ENCODE assay signal across 8 cellular contexts in the genomic region with DNA sequence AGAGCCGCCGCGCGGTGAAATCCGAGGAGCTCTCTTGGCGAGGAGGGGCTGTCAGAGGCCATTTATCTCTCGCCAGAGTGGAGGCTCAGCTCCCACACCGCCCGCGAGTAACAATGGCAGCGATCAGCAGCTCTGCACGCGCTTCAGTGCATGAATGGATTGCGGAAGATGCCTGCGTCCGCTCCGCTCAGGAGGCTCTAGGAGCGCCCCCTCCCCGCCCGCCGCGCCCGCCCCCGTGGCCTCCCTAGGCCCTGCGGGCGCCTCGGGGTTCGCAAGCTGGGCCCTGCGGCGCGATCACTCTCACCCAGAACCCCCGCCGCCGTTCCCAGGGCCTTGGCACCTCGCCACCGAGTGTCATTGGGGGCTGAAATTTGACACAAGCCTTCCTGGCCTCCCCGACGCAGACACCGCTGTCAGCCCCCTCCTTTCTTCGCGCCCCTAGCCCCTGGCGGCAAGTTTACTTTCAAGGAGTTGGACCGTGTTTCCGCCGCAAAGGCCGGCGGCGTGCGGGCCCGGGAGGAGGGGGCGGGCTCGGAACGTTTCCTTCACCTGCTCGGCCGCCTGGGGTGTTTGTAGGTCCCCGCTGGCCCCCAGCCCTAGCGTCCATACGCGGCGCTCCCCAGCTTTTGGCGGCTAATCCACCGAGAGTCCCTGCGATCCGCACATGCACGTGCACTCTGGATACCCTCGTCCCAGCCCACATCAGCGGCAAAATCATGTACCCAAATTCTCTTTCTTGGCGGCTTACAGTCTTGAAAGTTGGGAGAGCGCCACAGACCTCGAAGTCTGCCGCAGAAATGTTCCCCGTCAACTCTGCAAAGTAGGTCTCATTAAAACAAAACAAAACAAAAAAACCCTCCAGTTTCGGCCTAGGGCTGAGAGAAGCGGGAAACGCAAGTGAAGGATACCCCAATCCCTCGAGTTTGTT. TPM values are rescaled to one million over a fixed set of nuclear protein-coding genes. Genes with fewer than 3 reads are reported as not detected.
DNase-seq lines count a peak whose midpoint lies in the region; ATAC-seq and TF ChIP-seq lines count a peak whose summit lies in the region.

No MANE protein-coding gene starts in this region.

- H3K4me2 ChIP-seq in HCT116 (ENCODE audit: low read length) (peak overlapping the region; percentile 89), trophoblast cell (ENCODE audit: low read length) (peak overlapping the region; percentile 63)

- peaks cover 52% of the 10 kb centered on the region for H3K27me3 Mint-ChIP-seq in activated T-cell treated with anti-CD3 and anti-CD28 coated beads, Interleukin-2, amount 50 U/mL, for 72 hours (ENCODE audit: low read depth)

- H3K4me1 Mint-ChIP-seq in activated T-cell treated with anti-CD3 and anti-CD28 coated beads, Interleukin-2, amount 50 U/mL, for 72 hours (ENCODE audit: low read depth), result peaks cover 25% of the 10 kb centered on the region

- H3K14ac ChIP-seq in trophoblast cell (ENCODE audit: low read length), result no peak overlapping the region

- no peak overlapping the region for H4K12ac ChIP-seq in trophoblast cell (ENCODE audit: low read depth, low read length)

- no peak overlapping the region for H2BK5ac ChIP-seq in trophoblast cell (ENCODE audit: low read depth, low read length, poor library complexity)

- no peak overlapping the region for H2AK5ac ChIP-seq in trophoblast cell (ENCODE audit: low read length)

- H3K36me3 Mint-ChIP-seq in activated T-cell treated with anti-CD3 and anti-CD28 coated beads, Interleukin-2, amount 50 U/mL, for 72 hours (ENCODE audit: insufficient read depth in 2 of 2), result no peaks in the 10 kb centered on the region

- H3K36me3 ChIP-seq in HCT116 (ENCODE audit: control insufficient read depth in 1 of 2, insufficient read depth in 2 of 2, low read length in 2 of 2), result no peaks in the 10 kb centered on the region
- no peaks in the 10 kb centered on the region for H3K36me3 ChIP-seq in trophoblast cell (ENCODE audit: control insufficient read depth in 1 of 2, insufficient read depth in 2 of 2, low read length in 2 of 2)

- TF ChIP-seq POLR2A in HCT116 (IDR thresholded peaks at IDR 0.05; ENCODE audit: borderline replicate concordance, extremely low read depth, insufficient read depth, insufficient read length), result no peak

- DNase-seq in AG20443 (ENCODE audit: low spot score) (peak; percentile 48), HCT116 (ENCODE audit: low read depth, low spot score) (no peak), Right ventricle myocardium superior (peak; percentile 65), trophoblast cell (peak; percentile 44 to 66)
- DNase-seq in activated T-cell treated with anti-CD3 and anti-CD28 coated beads, Interleukin-2, amount 50 U/mL, for 72 hours, result no peak
- DNase-seq in stimulated activated CD4-positive, alpha-beta T cell treated with anti-CD3 and anti-CD28 coated beads, Interleukin-4, amount 100 ng/mL, for 24 hours, result no peak

- peak overlapping the region; percentile 84 for H3K27ac ChIP-seq in HCT116 (ENCODE audit: low read depth, low read length)
- H3K27ac ChIP-seq in trophoblast cell (ENCODE audit: low read depth, low read length), result no peak overlapping the region

- RAD21 ChIA-PET in HCT116 (lab: Charles Lee; ENCODE audit: low non-redundant PET in 1 of 2, low total read pairs in 2 of 2, uncharacterized antibody in 2 of 2, unreplicated experiment in 2 of 2), result interaction anchor here in 1 of 2 experiments (0.6 kb wide), 1 partner anchor 51 kb away, joined by 6 read pairs; no protein-coding TSS in a partner anchor

- H3K4me3 ChIP-seq in HCT116 (replicated peaks in 1 of 2; ENCODE audit: low read depth in 1 of 2, low read length in 2 of 2) (peak overlapping the region; percentile 43 to 62), trophoblast cell (ENCODE audit: low read depth, low read length) (peak overlapping the region; percentile 40)

- H3K9me2 ChIP-seq in HCT116 (ENCODE audit: insufficient read depth), result no peaks in the 10 kb centered on the region

- no CpG with 5 or more reads among the region's 76 CpGs for WGBS in trophoblast cell (ENCODE audit: extremely low coverage, insufficient coverage, insufficient read length)

- H2AFZ ChIP-seq in HCT116 (ENCODE audit: low read depth, low read length, poor library complexity, severe bottlenecking) (no peak overlapping the region), trophoblast cell (ENCODE audit: insufficient read depth, low read length, poor library complexity) (no peak overlapping the region)

- H3K9me3 ChIP-seq in HCT116 (ENCODE audit: control insufficient read depth in 1 of 2, insufficient read depth in 1 of 2, low read depth in 1 of 2, low read length in 2 of 2), result no peaks in the 10 kb centered on the region
- H3K9me3 ChIP-seq in trophoblast cell (ENCODE audit: insufficient read depth, low read depth, low read length), result no peaks in the 10 kb centered on the region

- no peaks in the 10 kb centered on the region for H3K9me3 Mint-ChIP-seq in activated T-cell treated with anti-CD3 and anti-CD28 coated beads, Interleukin-2, amount 50 U/mL, for 72 hours

- H2BK12ac ChIP-seq in trophoblast cell (ENCODE audit: low read length), result no peak overlapping the region

- TF ChIP-seq RAD21 in HCT116 (IDR thresholded peaks at IDR 0.05; ENCODE audit: low read depth), result no peak

- intact Hi-C loops in HCT116 (cut with micrococcal nuclease) (no loop called here), Right ventricle myocardium superior (cut with DNase I) (no loop called here)

- no peak overlapping the region for H4K8ac ChIP-seq in trophoblast cell (ENCODE audit: low read depth, low read length)

- no peak overlapping the region for H3K27ac Mint-ChIP-seq in activated T-cell treated with anti-CD3 and anti-CD28 coated beads, Interleukin-2, amount 50 U/mL, for 72 hours

- no peak overlapping the region for H3K4ac ChIP-seq in trophoblast cell (ENCODE audit: low read depth, low read length)

- H3K9ac ChIP-seq in HCT116 (ENCODE audit: low read length), result peak overlapping the region; percentile 83
- H3K9ac ChIP-seq in trophoblast cell (ENCODE audit: low read length), result no peak overlapping the region

- peak overlapping the region; percentile 62 to 67 for H3K4me3 Mint-ChIP-seq in activated T-cell treated with anti-CD3 and anti-CD28 coated beads, Interleukin-2, amount 50 U/mL, for 72 hours

- H4K20me1 ChIP-seq in HCT116 (ENCODE audit: insufficient read depth), result no peaks in the 10 kb centered on the region

- no peaks in the 10 kb centered on the region for H3K79me1 ChIP-seq in trophoblast cell (ENCODE audit: low read length)

- TF ChIP-seq CTCF in HCT116 (IDR thresholded peaks at IDR 0.05 in 2 of 3, conservative IDR thresholded peaks at IDR 0.05 in 1 of 3; ENCODE audit: borderline replicate concordance in 1 of 3, insufficient read depth in 1 of 3, low read depth in 2 of 3, low read length in 2 of 3), result no peak

- POLR2A ChIA-PET in HCT116 (lab: Charles Lee), result interaction anchor here (0.6 to 1.8 kb wide), 2 partner anchors 8 to 49 kb away, joined by 4 to 5 read pairs; a partner anchor contains a TSS

- H3K27me3 ChIP-seq in HCT116 (ENCODE audit: insufficient read depth, low read length) (no peaks in the 10 kb centered on the region), trophoblast cell (ENCODE audit: insufficient read depth, low read length) (peaks cover 36% of the 10 kb centered on the region)

- peak; percentile 21 for ATAC-seq in HCT116
- peak; percentile 74 to 85 for ATAC-seq in activated T-cell treated with anti-CD3 and anti-CD28 coated beads, Interleukin-2, amount 50 U/mL, for 72 hours (replicated peaks in 1 of 2)
- peak; percentile 61 for ATAC-seq in Right ventricle myocardium superior (ENCODE audit: poor library complexity)
- ATAC-seq in HG03571 (IDR thresholded peaks at IDR 0.05; ENCODE audit: unreplicated experiment), result no peak
- ATAC-seq in HG03521 (IDR thresholded peaks at IDR 0.05; ENCODE audit: unreplicated experiment), result no peak

- no peak overlapping the region for H3K18ac ChIP-seq in trophoblast cell (ENCODE audit: low read length)

- H4K91ac ChIP-seq in trophoblast cell (ENCODE audit: low read depth, low read length), result no peak overlapping the region

- peaks cover 34% of the 10 kb centered on the region for H3K79me2 ChIP-seq in HCT116 (ENCODE audit: insufficient read depth, low read length)
- H3K79me2 ChIP-seq in trophoblast cell (ENCODE audit: control insufficient read depth, insufficient read depth, low read length, poor library complexity), result no peaks in the 10 kb centered on the region

- H2BK120ac ChIP-seq in trophoblast cell (ENCODE audit: insufficient read depth, low read length, poor library complexity), result no peak overlapping the region

- BruUV-seq in HCT116 (replicated peaks; lab: Mats Ljungman, UMichigan), result no TSS peak

- CTCF ChIA-PET in HCT116 (lab: Charles Lee), result no interaction called here

- H3K4me1 ChIP-seq in HCT116 (ENCODE audit: control insufficient read depth in 1 of 2, insufficient read depth in 2 of 2, low read length in 2 of 2) (peaks cover 53 to 77% of the 10 kb centered on the region in 2 experiments), trophoblast cell (ENCODE audit: control insufficient read depth in 1 of 2, insufficient read depth in 2 of 2, low read length in 2 of 2) (peaks cover 15 to 27% of the 10 kb centered on the region in 2 experiments)

- H3K23ac ChIP-seq in trophoblast cell (ENCODE audit: low read length), result no peak overlapping the region

TF ChIP-seq in HCT116, 20 proteins besides CTCF, POLR2A, EP300 and RAD21 (continues in another document):
- no peak for TF ChIP-seq CEBPB (IDR thresholded peaks at IDR 0.05; ENCODE audit: low read depth)
- no peak for TF ChIP-seq YY1 (IDR thresholded peaks at IDR 0.05; ENCODE audit: extremely low read depth, insufficient replicate concordance, low read depth, low read length)
- peak; percentile 51; the same call in 1 of the 2 replicates for TF ChIP-seq ZFX (IDR thresholded peaks at IDR 0.05)
- TF ChIP-seq, protein P1, sequence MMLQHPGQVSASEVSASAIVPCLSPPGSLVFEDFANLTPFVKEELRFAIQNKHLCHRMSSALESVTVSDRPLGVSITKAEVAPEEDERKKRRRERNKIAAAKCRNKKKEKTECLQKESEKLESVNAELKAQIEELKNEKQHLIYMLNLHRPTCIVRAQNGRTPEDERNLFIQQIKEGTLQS (IDR thresholded peaks at IDR 0.05), result no peak
- TF ChIP-seq SP1 (IDR thresholded peaks at IDR 0.05; ENCODE audit: low read depth), result no peak

RNA-seq across cellular contexts. Expression of a gene that starts 49.0 kb away (rescaled TPM):
- 35.1 TPM for total RNA-seq in HCT116 (2021; ENCODE audit: unreplicated experiment)
- 12.3 and 14.5 TPM in 2 replicates for polyA plus RNA-seq in HCT116 (2012)
- 10 to 100 TPM; 53.5 to 65.5 TPM for total RNA-seq in activated T-cell treated with anti-CD3 and anti-CD28 coated beads, Interleukin-2, amount 50 U/mL, for 72 hours
- total RNA-seq in Right ventricle myocardium superior, result 14.0 TPM
- 5.9 and 6.1 TPM in 2 replicates for polyA plus RNA-seq in trophoblast cell (2013)

Comparison
In these comparisons a context has a peak if more than half of its experiments do, and no peak if none do; other contexts are left out.
1. DNase-seq: peak in AG20443 (single experiment), Right ventricle myocardium superior (single experiment) and trophoblast cell (2 of 2); none in HCT116 (single experiment), activated T-cell treated with anti-CD3 and anti-CD28 coated beads, Interleukin-2, amount 50 U/mL, for 72 hours (0 of 2) and stimulated activated CD4-positive, alpha-beta T cell treated with anti-CD3 and anti-CD28 coated beads, Interleukin-4, amount 100 ng/mL, for 24 hours (single experiment).
2. ATAC-seq: peak in HCT116 (single experiment), activated T-cell treated with anti-CD3 and anti-CD28 coated beads, Interleukin-2, amount 50 U/mL, for 72 hours (2 of 2) and Right ventricle myocardium superior (single experiment); none in HG03571 (single experiment) and HG03521 (single experiment).